19 cellular contexts compared by ENCODE assay signal in the genomic region with DNA sequence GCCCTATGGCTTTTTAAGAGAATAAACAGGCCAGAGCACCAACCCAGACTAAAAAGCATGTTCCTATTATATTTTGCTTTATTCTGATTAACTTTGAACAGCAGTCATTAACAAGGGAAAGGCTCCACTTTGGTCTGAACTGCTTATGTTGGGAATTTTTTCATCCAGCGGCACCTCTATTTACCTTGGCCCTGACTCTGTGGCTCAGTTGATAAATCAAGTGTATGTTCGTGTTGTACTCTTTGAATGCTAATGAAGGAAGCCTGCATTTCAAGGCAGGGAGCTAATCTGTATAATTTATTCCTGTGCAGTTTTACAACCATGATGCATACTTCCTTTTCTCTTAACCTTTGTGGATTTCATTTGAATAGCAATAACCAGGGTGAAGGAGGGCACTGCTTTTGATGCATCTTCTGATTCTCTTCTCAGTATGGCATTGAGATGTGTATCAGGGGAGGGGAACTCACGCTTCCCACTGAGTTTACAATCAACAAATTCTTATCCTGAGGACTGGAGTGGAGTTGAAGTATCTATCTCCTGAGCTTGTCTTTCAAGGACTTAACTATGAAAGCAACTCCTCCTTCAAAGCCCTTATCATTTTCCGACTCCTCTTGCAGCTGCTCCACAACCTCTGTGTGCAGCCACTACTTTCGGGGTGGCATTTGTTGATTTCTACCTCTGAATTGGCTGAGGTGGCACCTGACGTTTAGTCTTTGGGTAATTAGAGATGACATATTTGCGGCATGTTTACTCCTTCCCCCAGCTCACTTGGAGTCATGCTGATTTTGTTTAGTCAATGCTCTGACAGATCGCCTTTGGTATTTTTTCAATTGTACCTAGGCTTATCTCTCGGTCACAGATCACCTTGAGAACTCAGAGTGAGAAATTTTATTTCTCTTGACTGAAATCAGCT.
A peak's percentile ranks its signal among the peaks of the same experiment; 100 is the strongest.
DNase-seq lines count a peak whose midpoint lies in the region; ATAC-seq and TF ChIP-seq lines count a peak whose summit lies in the region.
"Had no signal": no experiment of that assay in that cellular context is flagged by ENCODE, and none has a peak within 500 bp of the region (broad histone marks: within the 10 kb centered on the region; RNA-seq: fewer than 3 reads in every experiment).

No MANE protein-coding gene starts in this region.

- no peak overlapping the region for H3K4me3 Mint-ChIP-seq in Calu3 (ENCODE audit: low read depth, unreplicated experiment)
- H3K4me3 Mint-ChIP-seq: stimulated activated effector memory CD8-positive, alpha-beta T cell treated with anti-CD3 and anti-CD28 coated beads, Interleukin-12 subunit alpha, Interleukin-12 subunit beta, amount 100 ng/mL, for 72 hours; type B pancreatic cell had no signal

- TF ChIP-seq CTCF in PC-9 (conservative IDR thresholded peaks at IDR 0.05) (no peak), Calu3 (IDR thresholded peaks at IDR 0.05; ENCODE audit: unreplicated experiment) (no peak)

- peak overlapping the region; percentile 19; the same call in 1 of the 2 replicates for H3K4me2 ChIP-seq in PC-9

- H3K36me3 Mint-ChIP-seq in Calu3 (ENCODE audit: insufficient read depth, unreplicated experiment), result no peaks in the 10 kb centered on the region
- H3K36me3 Mint-ChIP-seq: stimulated activated effector memory CD8-positive, alpha-beta T cell treated with anti-CD3 and anti-CD28 coated beads, Interleukin-12 subunit alpha, Interleukin-12 subunit beta, amount 100 ng/mL, for 72 hours; type B pancreatic cell had no signal

- H3K27ac ChIP-seq in PC-9, result no peak overlapping the region
- H3K27ac ChIP-seq: breast epithelium had no signal

- H3K4me1 Mint-ChIP-seq in Calu3 (ENCODE audit: low read depth, unreplicated experiment), result no peaks in the 10 kb centered on the region
- H3K4me1 Mint-ChIP-seq: stimulated activated effector memory CD8-positive, alpha-beta T cell treated with anti-CD3 and anti-CD28 coated beads, Interleukin-12 subunit alpha, Interleukin-12 subunit beta, amount 100 ng/mL, for 72 hours had no signal

- no peaks in the 10 kb centered on the region for H3K9me3 ChIP-seq in PC-9 (ENCODE audit: insufficient read depth, low read depth)
- H3K9me3 ChIP-seq: breast epithelium, Caco-2 had no signal

- H3K27me3 Mint-ChIP-seq in Calu3 (ENCODE audit: unreplicated experiment), result no peaks in the 10 kb centered on the region

- BruUV-seq in PC-9 (replicated peaks; lab: Mats Ljungman, UMichigan), result no TSS peak
- no TSS peak for BruUV-seq in Calu3 (replicated peaks; lab: Mats Ljungman, UMichigan)

- CTCF ChIA-PET in PC-9 (lab: Charles Lee), result no interaction called here
- CTCF ChIA-PET in Calu3 (lab: Charles Lee), result no interaction called here

- no peak overlapping the region for H3K27ac Mint-ChIP-seq in Calu3 (ENCODE audit: unreplicated experiment)
- H3K27ac Mint-ChIP-seq: stimulated activated effector memory CD8-positive, alpha-beta T cell treated with anti-CD3 and anti-CD28 coated beads, Interleukin-12 subunit alpha, Interleukin-12 subunit beta, amount 100 ng/mL, for 72 hours; type B pancreatic cell had no signal

- no peaks in the 10 kb centered on the region for H3K9me3 Mint-ChIP-seq in Calu3 (ENCODE audit: low read depth, unreplicated experiment)
- H3K9me3 Mint-ChIP-seq: stimulated activated effector memory CD8-positive, alpha-beta T cell treated with anti-CD3 and anti-CD28 coated beads, Interleukin-12 subunit alpha, Interleukin-12 subunit beta, amount 100 ng/mL, for 72 hours had no signal

- no peak overlapping the region; the same call in 1 of the 2 replicates for H2AFZ ChIP-seq in PC-9

- peaks cover 7% of the 10 kb centered on the region; the same call in 1 of the 2 replicates for H3K4me1 ChIP-seq in PC-9 (replicated peaks; ENCODE audit: insufficient read depth)
- H3K4me1 ChIP-seq: breast epithelium had no signal

- DNase-seq in ELF-1 (ENCODE audit: low read depth, low spot score) (peak; percentile 57), NCI-H146 (lab: John Stamatoyannopoulos, UW) (peak; percentile 70), PC-9 (peak in 1 of 2 experiments; percentile 65), kidney tubule cell (ENCODE audit: low spot score) (peak; percentile 9), germinal center (ENCODE audit: low spot score) (no peak), Calu3 (no peak), C1 segment of cervical spinal cord (lab: John Stamatoyannopoulos, UW) (no peak)
- DNase-seq: activated CD4-positive, alpha-beta T cell treated with anti-CD3 and anti-CD28 coated beads for 1 hour; activated CD8-positive, alpha-beta memory T cell treated with anti-CD3 and anti-CD28 coated beads, Interleukin-2, amount 50 U/mL, for 48 hours; activated naive CD4-positive, alpha-beta T cell treated with Interleukin-2 at 50 U/mL for 16 hours; Caco-2; NCI-H1048; NK-92 treated with Interleukin-12 subunit alpha and Interleukin-12 subunit beta, amount 100 ng/mL, for 24 hours; SIG-M5 had no signal

- no peak for ATAC-seq in GM18498 (IDR thresholded peaks at IDR 0.05; ENCODE audit: unreplicated experiment)
- ATAC-seq: HepG2; stimulated activated effector memory CD8-positive, alpha-beta T cell treated with anti-CD3 and anti-CD28 coated beads, Interleukin-12 subunit alpha, Interleukin-12 subunit beta, amount 100 ng/mL, for 72 hours had no signal

- POLR2A ChIA-PET in PC-9 (lab: Charles Lee; ENCODE audit: unreplicated experiment), result no interaction called here

- H3K9me2 ChIP-seq in PC-9 (ENCODE audit: insufficient read depth), result no peaks in the 10 kb centered on the region

- intact Hi-C loops in PC-9 (cut with micrococcal nuclease; ENCODE audit: unreplicated experiment), result no loop called here
- intact Hi-C loops in Calu3 (cut with micrococcal nuclease; ENCODE audit: unreplicated experiment), result no loop called here

- H3K79me2 ChIP-seq in PC-9 (ENCODE audit: low read depth), result no peaks in the 10 kb centered on the region

- H4K20me1 ChIP-seq in PC-9 (ENCODE audit: insufficient read depth), result no peaks in the 10 kb centered on the region

- no peak overlapping the region for H3K4me3 ChIP-seq in PC-9
- H3K4me3 ChIP-seq: breast epithelium had no signal

- no peaks in the 10 kb centered on the region for H3F3A ChIP-seq in PC-9 (ENCODE audit: insufficient read depth, low read depth)

- no peaks in the 10 kb centered on the region for H3K36me3 ChIP-seq in PC-9 (ENCODE audit: low read depth)
- H3K36me3 ChIP-seq: breast epithelium had no signal

- H3K27me3 ChIP-seq in PC-9 (ENCODE audit: insufficient read depth, low read depth), result no peaks in the 10 kb centered on the region
- H3K27me3 ChIP-seq: breast epithelium had no signal

Comparison
In these comparisons a context has a peak if more than half of its experiments do, and no peak if none do; other contexts are left out.
1. DNase-seq: peak in ELF-1 (single experiment), NCI-H146 (single experiment) and kidney tubule cell (single experiment); none in germinal center (single experiment), Calu3 (single experiment) and C1 segment of cervical spinal cord (0 of 14).